Comparison of ENCODE assay signal across 16 cellular contexts in genomic region chr1:224739997-224740687, GRCh38.
A peak's percentile ranks its signal among the peaks of the same experiment; 100 is the strongest.
DNase-seq lines count a peak whose midpoint lies in the region; ATAC-seq and TF ChIP-seq lines count a peak whose summit lies in the region.
"Had no signal": no experiment of that assay in that cellular context is flagged by ENCODE, and none has a peak within 500 bp of the region (broad histone marks: within the 10 kb centered on the region; RNA-seq: fewer than 3 reads in every experiment).

No MANE protein-coding gene starts in this region.

- no peak overlapping the region for H3K4me3 Mint-ChIP-seq in activated T-cell treated with anti-CD3 and anti-CD28 coated beads, Interleukin-2, amount 50 U/mL, for 72 hours
- H3K4me3 Mint-ChIP-seq: nephron progenitor cell; T-helper 2 cell treated with Interferon-gamma antibody and Interleukin-4, amounts not matched to agents 5 μg/mL and 100 μg/mL, for 36 hours had no signal

- H3K4me1 Mint-ChIP-seq in activated T-cell treated with anti-CD3 and anti-CD28 coated beads, Interleukin-2, amount 50 U/mL, for 72 hours (ENCODE audit: low read depth): peaks cover 18% of the 10 kb centered on the region

- H3K27ac Mint-ChIP-seq in activated T-cell treated with anti-CD3 and anti-CD28 coated beads, Interleukin-2, amount 50 U/mL, for 72 hours: no peak overlapping the region
- H3K27ac Mint-ChIP-seq: T-helper 2 cell treated with Interferon-gamma antibody and Interleukin-4, amounts not matched to agents 5 μg/mL and 100 μg/mL, for 36 hours had no signal

- no peaks in the 10 kb centered on the region for H3K9me3 ChIP-seq in gastrocnemius medialis

- peak; percentile 59 to 65 for ATAC-seq in activated T-cell treated with anti-CD3 and anti-CD28 coated beads, Interleukin-2, amount 50 U/mL, for 72 hours (replicated peaks in 1 of 2)
- ATAC-seq in GM21737 (IDR thresholded peaks at IDR 0.05; ENCODE audit: unreplicated experiment): peak; percentile 71
- peak; percentile 68 for ATAC-seq in HG03139 (IDR thresholded peaks at IDR 0.05; ENCODE audit: unreplicated experiment)
- peak in 1 of 2 donors; percentile 69 for ATAC-seq in gastrocnemius medialis
- ATAC-seq: esophagus mucosa had no signal

- in situ Hi-C loops in gastrocnemius medialis (cut with MboI; ENCODE audit: low sequenced_read_pairs in 4 of 4): no loop called here

- H3K36me3 Mint-ChIP-seq in activated T-cell treated with anti-CD3 and anti-CD28 coated beads, Interleukin-2, amount 50 U/mL, for 72 hours (ENCODE audit: insufficient read depth in 2 of 2): no peaks in the 10 kb centered on the region

- no peaks in the 10 kb centered on the region for H3K36me3 ChIP-seq in gastrocnemius medialis
- H3K36me3 ChIP-seq: brain microvascular endothelial cell had no signal

- DNase-seq in activated T-cell treated with anti-CD3 and anti-CD28 coated beads, Interleukin-2, amount 50 U/mL, for 72 hours: no peak
- DNase-seq in activated T-cell treated with anti-CD3 and anti-CD28 coated beads for 4 hours (no peak), gastrocnemius medialis (no peak), SIG-M5 (lab: John Stamatoyannopoulos, UW) (no peak), NCI-H128 (lab: John Stamatoyannopoulos, UW; ENCODE audit: unreplicated experiment) (no peak), NCI-H774 (lab: John Stamatoyannopoulos, UW) (no peak)
- DNase-seq: brain microvascular endothelial cell; DMS53; H7; nephron progenitor cell; NK-92 treated with Interleukin-12 subunit alpha and Interleukin-12 subunit beta, amount 100 ng/mL, for 24 hours; stimulated activated CD4-positive, alpha-beta T cell treated with anti-CD3 and anti-CD28 coated beads, Interleukin-12 subunit alpha, Interleukin-12 subunit beta, amount 100 ng/mL, for 4 hours had no signal

- no peak for TF ChIP-seq POLR2A in gastrocnemius medialis (IDR thresholded peaks at IDR 0.05)

- no peaks in the 10 kb centered on the region for H3K27me3 Mint-ChIP-seq in activated T-cell treated with anti-CD3 and anti-CD28 coated beads, Interleukin-2, amount 50 U/mL, for 72 hours (ENCODE audit: low read depth)

- no peaks in the 10 kb centered on the region for H3K9me3 Mint-ChIP-seq in activated T-cell treated with anti-CD3 and anti-CD28 coated beads, Interleukin-2, amount 50 U/mL, for 72 hours
- H3K9me3 Mint-ChIP-seq: nephron progenitor cell; T-helper 2 cell treated with Interferon-gamma antibody and Interleukin-4, amounts not matched to agents 5 μg/mL and 100 μg/mL, for 36 hours had no signal

- intact Hi-C loops in gastrocnemius medialis (cut with DNase I; ENCODE audit: low total_unique reads): loop anchor here (10.0 kb wide), 1 partner anchor 235 kb away; no protein-coding TSS in a partner anchor

- no peaks in the 10 kb centered on the region for H3K27me3 ChIP-seq in gastrocnemius medialis
- H3K27me3 ChIP-seq: brain microvascular endothelial cell had no signal

- H3K27ac ChIP-seq in gastrocnemius medialis: peak overlapping the region; percentile 11 to 74 (median 62)
- H3K27ac ChIP-seq: brain microvascular endothelial cell had no signal

- H3K4me3 ChIP-seq in gastrocnemius medialis: no peak overlapping the region

- no peak for TF ChIP-seq CTCF in gastrocnemius medialis (IDR thresholded peaks at IDR 0.05 in 4 of 5, conservative IDR thresholded peaks at IDR 0.05 in 1 of 5)

- H3K4me1 ChIP-seq in gastrocnemius medialis: peaks cover 13% of the 10 kb centered on the region in 2 donors
